Comparison of ENCODE assay signal across 21 cellular contexts in genomic region chr3:192174283-192174682, GRCh38.
"Had no signal": no experiment of that assay in that cellular context is flagged by ENCODE, and none has a peak within 500 bp of the region (broad histone marks: within the 10 kb centered on the region; RNA-seq: fewer than 3 reads in every experiment).

No MANE protein-coding gene starts in this region.

- H3K36me3 Mint-ChIP-seq: natural killer cell; stimulated activated effector memory CD8-positive, alpha-beta T cell treated with anti-CD3 and anti-CD28 coated beads, Interleukin-12 subunit alpha, Interleukin-12 subunit beta, amount 100 ng/mL, for 72 hours had no signal

- H3K4me3 ChIP-seq: hepatocyte, left lung, lower lobe of right lung, ovary, sigmoid colon, stomach, thyroid gland, vagina had no signal

- H3K9me3 ChIP-seq: left lung, lower lobe of right lung, ovary, sigmoid colon, stomach, thyroid gland, vagina had no signal

- H3K27me3 ChIP-seq: hepatocyte, left lung, ovary, sigmoid colon, stomach, thyroid gland, vagina had no signal

- H2AFZ ChIP-seq: hepatocyte had no signal

- H3K4me2 ChIP-seq: hepatocyte had no signal

- H3K4me1 Mint-ChIP-seq: memory B cell; natural killer cell; stimulated activated effector memory CD8-positive, alpha-beta T cell treated with anti-CD3 and anti-CD28 coated beads, Interleukin-12 subunit alpha, Interleukin-12 subunit beta, amount 100 ng/mL, for 72 hours had no signal

- H3K27ac ChIP-seq: hepatocyte, left lung, lower lobe of right lung, ovary, sigmoid colon, stomach, thyroid gland, vagina had no signal

- ATAC-seq: effector memory CD8-positive, alpha-beta T cell; left lung; lower lobe of right lung; natural killer cell; stimulated activated effector memory CD8-positive, alpha-beta T cell treated with anti-CD3 and anti-CD28 coated beads, Interleukin-12 subunit alpha, Interleukin-12 subunit beta, amount 100 ng/mL, for 72 hours had no signal

- DNase-seq: cortex of kidney; effector memory CD8-positive, alpha-beta T cell; erythroblast; kidney; left lung; lower lobe of right lung; natural killer cell; occipital lobe; ovary; posterior cingulate gyrus; sigmoid colon; stimulated activated CD4-positive, alpha-beta T cell treated with anti-CD3 and anti-CD28 coated beads, Interleukin-2, amount 100 ng/mL, for 24 hours; stimulated activated CD4-positive, alpha-beta T cell treated with anti-CD3 and anti-CD28 coated beads, Interleukin-4, amount 100 ng/mL, for 24 hours; stimulated activated naive CD4-positive, alpha-beta T cell treated with Interleukin-2 at 50 U/mL for 16 hours; stomach; thyroid gland; trophoblast cell had no signal

- H3K27me3 Mint-ChIP-seq: effector memory CD8-positive, alpha-beta T cell had no signal

- H3K27ac Mint-ChIP-seq: effector memory CD8-positive, alpha-beta T cell; memory B cell; natural killer cell; stimulated activated effector memory CD8-positive, alpha-beta T cell treated with anti-CD3 and anti-CD28 coated beads, Interleukin-12 subunit alpha, Interleukin-12 subunit beta, amount 100 ng/mL, for 72 hours had no signal

- H3K4me3 Mint-ChIP-seq: effector memory CD8-positive, alpha-beta T cell; memory B cell; natural killer cell; stimulated activated effector memory CD8-positive, alpha-beta T cell treated with anti-CD3 and anti-CD28 coated beads, Interleukin-12 subunit alpha, Interleukin-12 subunit beta, amount 100 ng/mL, for 72 hours had no signal

- H3K79me2 ChIP-seq: hepatocyte had no signal

- H3K36me3 ChIP-seq: left lung, lower lobe of right lung, ovary, sigmoid colon, stomach, thyroid gland, vagina had no signal

- H3K4me1 ChIP-seq: left lung, lower lobe of right lung, sigmoid colon, stomach, thyroid gland, vagina had no signal
